Comparison of ENCODE assay signal across 1 cellular context in genomic region chr11:207213-208176, GRCh38.
TF ChIP-seq lines count a peak whose summit lies in the region.

BET1L (minus strand) TSS chr11:207399; CDS start chr11:207321, 78 bp downstream.
RIC8A (plus strand) TSS chr11:207708; CDS start chr11:208855, 1,147 bp downstream.

TF ChIP-seq in HepG2, 621 proteins besides CTCF, POLR2A, EP300 and RAD21 (continued from another document and continues in another):
- 0 out of 2 replicates have a peak, but pooled peaks have one; percentile 12 for TF ChIP-seq RERE (CRISPR knock-in tag; IDR thresholded peaks at IDR 0.05; ENCODE audit: low read depth)
- peak; percentile 90 for TF ChIP-seq GATAD1 (CRISPR knock-in tag; IDR thresholded peaks at IDR 0.05)
- TF ChIP-seq HDAC6 (IDR thresholded peaks at IDR 0.05; ENCODE audit: low read depth, low read length): no peak
- TF ChIP-seq MAZ (IDR thresholded peaks at IDR 0.05; ENCODE audit: borderline replicate concordance, low read depth, low read length): peak; percentile 89
- TF ChIP-seq MAZ (CRISPR knock-in tag; IDR thresholded peaks at IDR 0.05; ENCODE audit: low read depth): peak; percentile 93
- TF ChIP-seq ONECUT2 (CRISPR knock-in tag; IDR thresholded peaks at IDR 0.05): no peak
- TF ChIP-seq ZNF768 (CRISPR knock-in tag; IDR thresholded peaks at IDR 0.05): peak; percentile 48; the same call in 1 of the 2 replicates
- no peak for TF ChIP-seq ZNF446 (CRISPR knock-in tag; IDR thresholded peaks at IDR 0.05)
- peak; percentile 77 for TF ChIP-seq ZNF143 (CRISPR knock-in tag; IDR thresholded peaks at IDR 0.05)
- TF ChIP-seq MAFF (IDR thresholded peaks at IDR 0.05; ENCODE audit: low read depth, low read length): no peak
- peak; percentile 54; the same call in 1 of the 2 replicates for TF ChIP-seq TARDBP (CRISPR knock-in tag; IDR thresholded peaks at IDR 0.05)
- no peak for TF ChIP-seq GMEB2 (CRISPR knock-in tag; IDR thresholded peaks at IDR 0.05; ENCODE audit: low read depth)
- peak; percentile 10; the same call in 1 of the 2 replicates for TF ChIP-seq SNAPC4 (CRISPR knock-in tag; IDR thresholded peaks at IDR 0.05)
- TF ChIP-seq ARID5B (CRISPR knock-in tag; IDR thresholded peaks at IDR 0.05): peak; percentile 29; the same call in 1 of the 2 replicates
- TF ChIP-seq ZNF629 (CRISPR knock-in tag; conservative IDR thresholded peaks at IDR 0.05): no peak; the same call in 1 of the 2 replicates
- TF ChIP-seq KLF9 (CRISPR knock-in tag; IDR thresholded peaks at IDR 0.05; ENCODE audit: low read depth): no peak
- no peak for TF ChIP-seq ZNF17 (CRISPR knock-in tag; IDR thresholded peaks at IDR 0.05)
- no peak; the same call in 1 of the 2 replicates for TF ChIP-seq ZNF383 (CRISPR knock-in tag; IDR thresholded peaks at IDR 0.05; ENCODE audit: borderline replicate concordance)
- TF ChIP-seq ZZZ3 (CRISPR knock-in tag; IDR thresholded peaks at IDR 0.05; ENCODE audit: borderline replicate concordance): peak; percentile 78; the same call in 1 of the 2 replicates
- no peak for TF ChIP-seq JUN (CRISPR knock-in tag; IDR thresholded peaks at IDR 0.05)
- TF ChIP-seq SIN3A (IDR thresholded peaks at IDR 0.05; ENCODE audit: borderline replicate concordance, low read depth, low read length): peak; percentile 81; the same call in 1 of the 2 replicates
- 0 out of 2 replicates have a peak, but pooled peaks have one; percentile 11 for TF ChIP-seq HOMEZ (CRISPR knock-in tag; IDR thresholded peaks at IDR 0.05; ENCODE audit: low read depth)
- no peak for TF ChIP-seq ZNF30 (CRISPR knock-in tag; IDR thresholded peaks at IDR 0.05)
- no peak for TF ChIP-seq PAX8 (CRISPR knock-in tag; IDR thresholded peaks at IDR 0.05; ENCODE audit: borderline replicate concordance)
- no peak for TF ChIP-seq MAF1 (CRISPR knock-in tag; IDR thresholded peaks at IDR 0.05; ENCODE audit: borderline replicate concordance)
- peak; percentile 72; the same call in 1 of the 2 replicates for TF ChIP-seq BORCS8-MEF2B (CRISPR knock-in tag; IDR thresholded peaks at IDR 0.05)
- no peak for TF ChIP-seq ZNF264 (CRISPR knock-in tag; IDR thresholded peaks at IDR 0.05)
- peak; percentile 92 for TF ChIP-seq SRY (CRISPR knock-in tag; IDR thresholded peaks at IDR 0.05)
- TF ChIP-seq FOXK1 (CRISPR knock-in tag; IDR thresholded peaks at IDR 0.05; ENCODE audit: borderline replicate concordance, low read depth): 0 out of 2 replicates have a peak, but pooled peaks have one; percentile 54
- peak; percentile 86 for TF ChIP-seq IKZF4 (CRISPR knock-in tag; IDR thresholded peaks at IDR 0.05; ENCODE audit: borderline replicate concordance, low read depth, not compliant biosample characterization)
- no peak for TF ChIP-seq CEBPZ (IDR thresholded peaks at IDR 0.05; ENCODE audit: low read length)
- TF ChIP-seq ZNF382 (CRISPR knock-in tag; IDR thresholded peaks at IDR 0.05; ENCODE audit: borderline replicate concordance): no peak
- peak; percentile 34; the same call in 1 of the 2 replicates for TF ChIP-seq ZNF543 (CRISPR knock-in tag; IDR thresholded peaks at IDR 0.05)
- TF ChIP-seq DRAP1 (CRISPR knock-in tag; IDR thresholded peaks at IDR 0.05): peak; percentile 93
- TF ChIP-seq ZNF766 (CRISPR knock-in tag; IDR thresholded peaks at IDR 0.05; ENCODE audit: borderline replicate concordance): peak; percentile 33; the same call in 1 of the 2 replicates
- TF ChIP-seq ZNF883 (CRISPR knock-in tag; IDR thresholded peaks at IDR 0.05; ENCODE audit: not compliant biosample characterization): peak; percentile 77
- no peak for TF ChIP-seq ZMYM2 (CRISPR knock-in tag; IDR thresholded peaks at IDR 0.05)
